10 cellular contexts compared by ENCODE assay signal in the genomic region with DNA sequence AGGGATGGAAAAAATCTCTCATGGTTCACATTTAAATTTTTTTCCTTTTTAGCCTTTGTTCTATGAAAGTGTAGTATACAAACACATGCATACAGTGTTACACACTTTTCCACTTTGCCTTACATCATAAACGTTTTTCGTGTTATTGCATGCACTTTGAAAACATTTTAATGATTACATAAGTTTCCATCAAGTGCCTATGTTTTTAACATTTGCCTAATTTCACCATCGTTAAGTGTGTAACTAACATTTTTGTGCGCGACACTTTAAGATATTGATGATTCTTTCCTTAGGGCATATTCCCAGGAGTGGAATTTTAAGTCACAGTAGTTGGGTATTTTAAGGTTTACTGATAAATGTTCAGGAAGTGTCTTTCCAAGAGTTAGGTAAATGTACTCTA. TPM values are rescaled to one million over a fixed set of nuclear protein-coding genes. Genes with fewer than 3 reads are reported as not detected.
DNase-seq lines count a peak whose midpoint lies in the region; ATAC-seq and FAIRE-seq lines count a peak whose summit lies in the region.
"Had no signal": no experiment of that assay in that cellular context is flagged by ENCODE, and none has a peak within 500 bp of the region (broad histone marks: within the 10 kb centered on the region; RNA-seq: fewer than 3 reads in every experiment).

No MANE protein-coding gene starts in this region.

- peak overlapping the region; percentile 69 for H3K4me3 Mint-ChIP-seq in stimulated activated naive CD8-positive, alpha-beta T cell treated with anti-CD3 and anti-CD28 coated beads, Interleukin-15, Interleukin-2, amounts not matched to agents 100 ng/mL and 50 ng/mL, for 24 hours
- H3K4me3 Mint-ChIP-seq in activated naive CD8-positive, alpha-beta T cell treated with anti-CD3 and anti-CD28 coated beads, Interleukin-2, amount 10 ng/mL, durations not matched to agents 7 days and 5 days: peak overlapping the region; percentile 39
- H3K4me3 Mint-ChIP-seq in naive B cell: peak overlapping the region; percentile 71 to 94 (median 85)

- H3K27ac Mint-ChIP-seq in stimulated activated naive CD8-positive, alpha-beta T cell treated with anti-CD3 and anti-CD28 coated beads, Interleukin-15, Interleukin-2, amounts not matched to agents 100 ng/mL and 50 ng/mL, for 24 hours: peak overlapping the region; percentile 67
- no peak overlapping the region for H3K27ac Mint-ChIP-seq in activated naive CD8-positive, alpha-beta T cell treated with anti-CD3 and anti-CD28 coated beads, Interleukin-2, amount 10 ng/mL, durations not matched to agents 7 days and 5 days
- peak overlapping the region in 3 of 6 donors; percentile 22 to 91 (median 28) for H3K27ac Mint-ChIP-seq in naive B cell

- no peak for ATAC-seq in stimulated activated naive CD8-positive, alpha-beta T cell treated with anti-CD3 and anti-CD28 coated beads, Interleukin-15, Interleukin-2, amounts not matched to agents 100 U/mL and 50 U/mL, for 24 hours
- no peak for ATAC-seq in activated naive CD8-positive, alpha-beta T cell treated with anti-CD3 and anti-CD28 coated beads, Interleukin-2, amount 10 ng/mL, durations not matched to agents 7 days and 5 days (ENCODE audit: low read depth)
- ATAC-seq in naive B cell (ENCODE audit: low read depth in 2 of 2) (no peak), HG02981 (IDR thresholded peaks at IDR 0.05; ENCODE audit: unreplicated experiment) (no peak)

- DNase-seq in stimulated activated naive CD8-positive, alpha-beta T cell treated with anti-CD3 and anti-CD28 coated beads, Interleukin-15, Interleukin-2, amounts not matched to agents 100 U/mL and 50 U/mL, for 24 hours: no peak
- no peak for DNase-seq in activated naive CD8-positive, alpha-beta T cell treated with anti-CD3 and anti-CD28 coated beads, Interleukin-2, amount 10 ng/mL, durations not matched to agents 7 days and 5 days
- no peak for DNase-seq in naive B cell
- no peak for DNase-seq in stimulated activated CD4-positive, alpha-beta T cell treated with anti-CD3 and anti-CD28 coated beads, Interleukin-15, amount 100 ng/mL, for 24 hours
- no peak for DNase-seq in RCC 7860 (ENCODE audit: low spot score)
- DNase-seq in hypothalamus (lab: John Stamatoyannopoulos, UW): no peak
- DNase-seq: NCI-H187 treated with DMSO at 0.1 percent for 48 hours, tibial artery had no signal

- H3K9me3 Mint-ChIP-seq in stimulated activated naive CD8-positive, alpha-beta T cell treated with anti-CD3 and anti-CD28 coated beads, Interleukin-15, Interleukin-2, amounts not matched to agents 100 ng/mL and 50 ng/mL, for 24 hours: no peaks in the 10 kb centered on the region
- H3K9me3 Mint-ChIP-seq in activated naive CD8-positive, alpha-beta T cell treated with anti-CD3 and anti-CD28 coated beads, Interleukin-2, amount 10 ng/mL, durations not matched to agents 7 days and 5 days: no peaks in the 10 kb centered on the region
- H3K9me3 Mint-ChIP-seq in naive B cell: no peaks in the 10 kb centered on the region

- POLR2A ChIA-PET in activated naive CD8-positive, alpha-beta T cell treated with anti-CD3 and anti-CD28 coated beads, Interleukin-2, amount 10 ng/mL, durations not matched to agents 7 days and 5 days (lab: Charles Lee): no interaction called here

- peaks cover 4% of the 10 kb centered on the region for H3K36me3 Mint-ChIP-seq in stimulated activated naive CD8-positive, alpha-beta T cell treated with anti-CD3 and anti-CD28 coated beads, Interleukin-15, Interleukin-2, amounts not matched to agents 100 ng/mL and 50 ng/mL, for 24 hours (ENCODE audit: low read depth)
- H3K36me3 Mint-ChIP-seq in activated naive CD8-positive, alpha-beta T cell treated with anti-CD3 and anti-CD28 coated beads, Interleukin-2, amount 10 ng/mL, durations not matched to agents 7 days and 5 days: peaks cover 16% of the 10 kb centered on the region
- H3K36me3 Mint-ChIP-seq in naive B cell: peaks cover 6% of the 10 kb centered on the region in 2 donors

- no peaks in the 10 kb centered on the region for H3K27me3 Mint-ChIP-seq in stimulated activated naive CD8-positive, alpha-beta T cell treated with anti-CD3 and anti-CD28 coated beads, Interleukin-15, Interleukin-2, amounts not matched to agents 100 ng/mL and 50 ng/mL, for 24 hours
- H3K27me3 Mint-ChIP-seq in activated naive CD8-positive, alpha-beta T cell treated with anti-CD3 and anti-CD28 coated beads, Interleukin-2, amount 10 ng/mL, durations not matched to agents 7 days and 5 days: peaks cover 28% of the 10 kb centered on the region
- H3K27me3 Mint-ChIP-seq in naive B cell: no peaks in the 10 kb centered on the region

- H3K4me1 Mint-ChIP-seq in stimulated activated naive CD8-positive, alpha-beta T cell treated with anti-CD3 and anti-CD28 coated beads, Interleukin-15, Interleukin-2, amounts not matched to agents 100 ng/mL and 50 ng/mL, for 24 hours (ENCODE audit: low read depth): peaks cover 41% of the 10 kb centered on the region
- H3K4me1 Mint-ChIP-seq in activated naive CD8-positive, alpha-beta T cell treated with anti-CD3 and anti-CD28 coated beads, Interleukin-2, amount 10 ng/mL, durations not matched to agents 7 days and 5 days: peaks cover 28% of the 10 kb centered on the region
- peaks cover 25 to 32% (median 27%) of the 10 kb centered on the region in 3 donors for H3K4me1 Mint-ChIP-seq in naive B cell

- FAIRE-seq in RCC 7860 (lab: Jason Lieb, UNC): no peak

RNA-seq across cellular contexts. Expression of a gene that starts 1.5 kb away (rescaled TPM):
- 10 to 100 TPM; 15.3 to 16.7 TPM for total RNA-seq in activated naive CD8-positive, alpha-beta T cell treated with anti-CD3 and anti-CD28 coated beads, Interleukin-2, amount 10 ng/mL, durations not matched to agents 7 days and 5 days
- 10 to 100 TPM in 4 of 6 donors, 1 to 10 TPM in 2; 7.0 to 19.1 (median 14.3) TPM for polyA plus RNA-seq in naive B cell (ENCODE audit: low read depth in 6 of 6)

RNA-seq across cellular contexts. Expression of a gene that starts 16.9 kb away (rescaled TPM):
- total RNA-seq in activated naive CD8-positive, alpha-beta T cell treated with anti-CD3 and anti-CD28 coated beads, Interleukin-2, amount 10 ng/mL, durations not matched to agents 7 days and 5 days: 10 to 100 TPM; 11.0 to 11.7 TPM
- polyA plus RNA-seq in naive B cell (ENCODE audit: low read depth in 6 of 6): 10 to 100 TPM in 4 of 6 donors, 1 to 10 TPM in 2; 7.4 to 15.7 (median 10.8) TPM

RNA-seq across cellular contexts. Expression of a gene that starts 43.6 kb away (rescaled TPM):
- 10 to 100 TPM; 35.4 to 44.5 TPM for total RNA-seq in activated naive CD8-positive, alpha-beta T cell treated with anti-CD3 and anti-CD28 coated beads, Interleukin-2, amount 10 ng/mL, durations not matched to agents 7 days and 5 days
- polyA plus RNA-seq in naive B cell (ENCODE audit: low read depth in 6 of 6): 10 to 100 TPM in 3 of 6 donors, 1 to 10 TPM in 3; 6.2 to 19.3 (median 9.4) TPM
